9 cellular contexts compared by ENCODE assay signal in the genomic region with DNA sequence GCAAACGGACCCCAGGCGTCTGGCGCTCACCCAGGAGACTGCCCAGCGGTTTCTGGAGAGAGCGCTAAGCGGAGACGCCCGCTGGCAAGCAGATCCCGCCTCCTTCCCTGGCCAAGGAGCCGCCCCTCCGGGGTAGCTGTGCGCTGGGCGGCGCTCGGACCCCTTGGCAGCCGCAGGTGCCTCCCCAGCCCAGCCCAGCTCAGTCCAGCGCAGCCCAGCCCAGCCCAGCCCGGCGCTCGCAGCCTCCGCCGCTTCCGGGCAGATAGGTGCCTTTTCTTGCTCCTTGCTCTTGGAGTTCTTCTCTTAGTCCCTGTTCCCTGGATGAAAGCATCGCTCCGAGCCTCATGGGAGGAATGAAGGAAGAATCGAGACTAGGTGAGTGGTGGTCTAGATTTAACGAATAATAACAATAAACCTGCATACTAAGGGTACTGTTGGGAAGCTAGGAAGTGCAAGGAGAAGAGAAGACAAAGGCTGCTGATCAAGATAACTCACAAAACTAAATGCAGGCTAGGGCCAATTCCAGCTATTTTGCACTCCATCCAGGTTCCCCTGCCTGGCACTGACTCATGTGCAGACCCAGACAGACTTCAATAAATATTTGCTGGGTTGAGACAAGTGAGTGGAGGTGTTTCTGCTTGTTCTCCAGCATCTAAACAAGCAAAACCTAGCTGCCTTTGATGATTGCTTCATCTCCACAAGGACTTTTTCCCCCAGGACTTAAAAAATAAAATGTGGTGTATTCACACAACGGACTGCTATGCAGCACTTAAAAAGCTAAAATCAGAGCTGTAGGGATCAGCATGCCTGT. TPM values are rescaled to one million over a fixed set of nuclear protein-coding genes. Genes with fewer than 3 reads are reported as not detected.
DNase-seq lines count a peak whose midpoint lies in the region; ATAC-seq, FAIRE-seq and TF ChIP-seq lines count a peak whose summit lies in the region.
"Had no signal": no experiment of that assay in that cellular context is flagged by ENCODE, and none has a peak within 500 bp of the region (broad histone marks: within the 10 kb centered on the region; RNA-seq: fewer than 3 reads in every experiment).

Gene STK32A, plus strand, starts transcription at position 202 of the 811 bp plus-strand sequence. CDS start 4,609 bp downstream, outside the sequence.

- no peak for ATAC-seq in HG03442 (IDR thresholded peaks at IDR 0.05; ENCODE audit: unreplicated experiment)

- H3K4me1 ChIP-seq in urinary bladder (ENCODE audit: insufficient read depth), result no peaks in the 10 kb centered on the region

- peak; percentile 66 for DNase-seq in H54 (ENCODE audit: insufficient read length, low spot score)
- peak; percentile 2 for DNase-seq in NCI-H82 treated with DMSO at 0.1 percent for 48 hours (lab: John Stamatoyannopoulos, UW; ENCODE audit: unreplicated experiment)
- DNase-seq in epidermal melanocyte (ENCODE audit: insufficient read length, low spot score), result peak; percentile 53
- DNase-seq in midbrain (lab: John Stamatoyannopoulos, UW), result peak; percentile 43
- no peak for DNase-seq in DMS114 treated with DMSO at 0.1 percent for 48 hours (lab: John Stamatoyannopoulos, UW; ENCODE audit: unreplicated experiment)
- no peak for DNase-seq in activated CD8-positive, alpha-beta memory T cell treated with anti-CD3 and anti-CD28 coated beads for 24 hours

- WGBS in urinary bladder, result 5% methylated on average over 28 of the region's 28 CpGs

- FAIRE-seq in H54 (lab: Jason Lieb, UNC), result no peak

- no peak within 1 kb of the TSS for H3K27ac ChIP-seq in urinary bladder (ENCODE audit: low read depth)
- H3K27ac ChIP-seq: KMS-11 had no signal

- no peak for TF ChIP-seq POLR2A in H54 (IDR thresholded peaks at IDR 0.05; ENCODE audit: low read depth, low read length)

- H3K36me3 ChIP-seq in urinary bladder (ENCODE audit: insufficient read depth), result no peaks in the 10 kb centered on the region

- peak within 1 kb of the TSS; percentile 44 for H3K4me3 ChIP-seq in urinary bladder (ENCODE audit: low read depth, low read length)

RNA-seq across cellular contexts. Expression of gene STK32A, which starts in this region (rescaled TPM):
- total RNA-seq in urinary bladder, result 7.8 TPM
- polyA plus RNA-seq in urinary bladder, result 1.3 TPM

Comparison
In these comparisons a context has a peak if more than half of its experiments do, and no peak if none do; other contexts are left out.
1. DNase-seq: peak in H54 (single experiment), NCI-H82 treated with DMSO at 0.1 percent for 48 hours (single experiment), epidermal melanocyte (single experiment) and midbrain (single experiment); none in DMS114 treated with DMSO at 0.1 percent for 48 hours (single experiment) and activated CD8-positive, alpha-beta memory T cell treated with anti-CD3 and anti-CD28 coated beads for 24 hours (single experiment).